10 cellular contexts compared by ENCODE assay signal in genomic region chr17:40541873-40542561, GRCh38. TPM values are rescaled to one million over a fixed set of nuclear protein-coding genes. Genes with fewer than 3 reads are reported as not detected.
DNase-seq lines count a peak whose midpoint lies in the region; ATAC-seq and TF ChIP-seq lines count a peak whose summit lies in the region.
"Had no signal": no experiment of that assay in that cellular context is flagged by ENCODE, and none has a peak within 500 bp of the region (broad histone marks: within the 10 kb centered on the region; RNA-seq: fewer than 3 reads in every experiment).

No MANE protein-coding gene starts in this region.

- no peak for ATAC-seq in GM21737 (IDR thresholded peaks at IDR 0.05; ENCODE audit: unreplicated experiment)
- ATAC-seq in GM18520 (IDR thresholded peaks at IDR 0.05; ENCODE audit: unreplicated experiment): no peak

- peaks cover 14% of the 10 kb centered on the region for H3K36me3 Mint-ChIP-seq in activated CD4-positive, alpha-beta T cell treated with anti-CD3 and anti-CD28 coated beads, Interleukin-2, amount 10 ng/mL, durations not matched to agents 24 days and 14 days (ENCODE audit: low read depth)
- H3K36me3 Mint-ChIP-seq in mesothelial cell of epicardium: no peaks in the 10 kb centered on the region

- in situ Hi-C loops in GM13977 (cut with MboI; ENCODE audit: low pct_unique_long_range_greater_than_20kb, low sequenced_read_pairs, unreplicated experiment): no loop called here

- H3K4me1 Mint-ChIP-seq in activated CD4-positive, alpha-beta T cell treated with anti-CD3 and anti-CD28 coated beads, Interleukin-2, amount 10 ng/mL, durations not matched to agents 24 days and 14 days: peaks cover 79% of the 10 kb centered on the region
- peaks cover 61% of the 10 kb centered on the region for H3K4me1 Mint-ChIP-seq in mesothelial cell of epicardium

- peak overlapping the region; percentile 61 for H3K4me3 Mint-ChIP-seq in activated CD4-positive, alpha-beta T cell treated with anti-CD3 and anti-CD28 coated beads, Interleukin-2, amount 10 ng/mL, durations not matched to agents 24 days and 14 days
- peak overlapping the region; percentile 2 for H3K4me3 Mint-ChIP-seq in mesothelial cell of epicardium

- DNase-seq in activated CD4-positive, alpha-beta T cell treated with anti-CD3 and anti-CD28 coated beads, Interleukin-2, amount 10 ng/mL, durations not matched to agents 24 days and 14 days: no peak
- no peak for DNase-seq in activated CD4-positive, alpha-beta T cell treated with anti-CD3 and anti-CD28 coated beads for 4 hours
- DNase-seq in mesothelial cell of epicardium (ENCODE audit: low spot score in 2 of 2, unreplicated experiment in 2 of 2): no peak
- DNase-seq in tibial nerve (ENCODE audit: low spot score in 2 of 2): peak; percentile 69 to 77
- DNase-seq in GM13977 (ENCODE audit: low spot score): no peak
- DNase-seq: NCI-H1930 had no signal

- peak overlapping the region; percentile 92 for H3K27ac Mint-ChIP-seq in activated CD4-positive, alpha-beta T cell treated with anti-CD3 and anti-CD28 coated beads, Interleukin-2, amount 10 ng/mL, durations not matched to agents 24 days and 14 days
- H3K27ac Mint-ChIP-seq in mesothelial cell of epicardium: peak overlapping the region; percentile 92

- TF ChIP-seq EP300 in tibial nerve (IDR thresholded peaks at IDR 0.05): no peak

- intact Hi-C loops in activated CD4-positive, alpha-beta T cell treated with anti-CD3 and anti-CD28 coated beads, Interleukin-2, amount 10 ng/mL, durations not matched to agents 24 days and 14 days (cut with micrococcal nuclease): loop anchor here (1.0 to 5.0 kb wide), 5 partner anchors 9 to 1145 kb away; partner anchors contain the start of gene EIF1

- no peaks in the 10 kb centered on the region for H3K9me3 Mint-ChIP-seq in activated CD4-positive, alpha-beta T cell treated with anti-CD3 and anti-CD28 coated beads, Interleukin-2, amount 10 ng/mL, durations not matched to agents 24 days and 14 days
- H3K9me3 Mint-ChIP-seq in mesothelial cell of epicardium: no peaks in the 10 kb centered on the region

- no peak for TF ChIP-seq POLR2A in tibial nerve (IDR thresholded peaks at IDR 0.05)

- no peak overlapping the region for H3K4me3 ChIP-seq in tibial nerve

- no peaks in the 10 kb centered on the region for H3K9me3 ChIP-seq in tibial nerve

- H3K4me1 ChIP-seq in tibial nerve: peaks cover 9 to 72% (median 56%) of the 10 kb centered on the region in 4 donors

- no peaks in the 10 kb centered on the region for H3K27me3 ChIP-seq in tibial nerve

- TF ChIP-seq CTCF in mesothelial cell of epicardium (IDR thresholded peaks at IDR 0.05; ENCODE audit: unreplicated experiment) (no peak), tibial nerve (IDR thresholded peaks at IDR 0.05) (no peak), GM13977 (IDR thresholded peaks at IDR 0.05; ENCODE audit: extremely low read depth, insufficient read depth, missing control alignments) (no peak)

- 30 to 38% methylated on average over 18 of the region's 18 CpGs for WGBS in tibial nerve, 2 donors

- no peaks in the 10 kb centered on the region for H3K27me3 Mint-ChIP-seq in activated CD4-positive, alpha-beta T cell treated with anti-CD3 and anti-CD28 coated beads, Interleukin-2, amount 10 ng/mL, durations not matched to agents 24 days and 14 days
- H3K27me3 Mint-ChIP-seq in mesothelial cell of epicardium (ENCODE audit: low read depth): no peaks in the 10 kb centered on the region

- H3K27ac ChIP-seq in cingulate gyrus (ENCODE audit: low read depth, low read length) (peak overlapping the region; percentile 74), tibial nerve (peak overlapping the region; percentile 85 to 97 (median 90))
- H3K27ac ChIP-seq: C4-2B had no signal

- H3K36me3 ChIP-seq in tibial nerve: no peaks in the 10 kb centered on the region

RNA-seq across cellular contexts. Expression of gene CCR7, which starts 23.3 kb away (rescaled TPM):
- 217 and 220 TPM in 2 replicates for total RNA-seq in activated CD4-positive, alpha-beta T cell treated with anti-CD3 and anti-CD28 coated beads, Interleukin-2, amount 10 ng/mL, durations not matched to agents 24 days and 14 days
- 0.09 TPM in 1 of 3 replicates, not detected in the others for total RNA-seq in mesothelial cell of epicardium
- 1 to 10 TPM in 1 of 4 donors, not detected in 3; 1.5 TPM for total RNA-seq in tibial nerve

RNA-seq across cellular contexts. Expression of gene TNS4, which starts 40.6 kb away (rescaled TPM):
- 13.1 and 16.8 TPM in 2 replicates for total RNA-seq in activated CD4-positive, alpha-beta T cell treated with anti-CD3 and anti-CD28 coated beads, Interleukin-2, amount 10 ng/mL, durations not matched to agents 24 days and 14 days
- 0.07 TPM in 1 of 3 replicates, not detected in the others for total RNA-seq in mesothelial cell of epicardium
- total RNA-seq in tibial nerve: under 1 TPM in 1 of 4 donors, not detected in 3; 0.30 TPM

Comparison
In these comparisons a context has a peak if more than half of its experiments do, and no peak if none do; other contexts are left out.
1. DNase-seq: peak in tibial nerve (2 of 2); none in activated CD4-positive, alpha-beta T cell treated with anti-CD3 and anti-CD28 coated beads, Interleukin-2, amount 10 ng/mL, durations not matched to agents 24 days and 14 days (single experiment), activated CD4-positive, alpha-beta T cell treated with anti-CD3 and anti-CD28 coated beads for 4 hours (0 of 2), mesothelial cell of epicardium (0 of 2) and GM13977 (single experiment).
2. RNA of gene CCR7, which starts 23.3 kb away (total RNA-seq): 217 to 220 TPM in activated CD4-positive, alpha-beta T cell treated with anti-CD3 and anti-CD28 coated beads, Interleukin-2, amount 10 ng/mL, durations not matched to agents 24 days and 14 days; 0.09 TPM in mesothelial cell of epicardium and 1.5 TPM in tibial nerve; every median in the first group is over 10 times any median in the second.
3. RNA of gene TNS4, which starts 40.6 kb away (total RNA-seq): 13.1 to 16.8 TPM in activated CD4-positive, alpha-beta T cell treated with anti-CD3 and anti-CD28 coated beads, Interleukin-2, amount 10 ng/mL, durations not matched to agents 24 days and 14 days; 0.07 TPM in mesothelial cell of epicardium and 0.30 TPM in tibial nerve; every median in the first group is over 10 times any median in the second.